ENCODE assay signal across 8 cellular contexts in genomic region chr13:19587635-19588300, GRCh38. TPM values are rescaled to one million over a fixed set of nuclear protein-coding genes. Genes with fewer than 3 reads are reported as not detected.
DNase-seq lines count a peak whose midpoint lies in the region; ATAC-seq, FAIRE-seq and TF ChIP-seq lines count a peak whose summit lies in the region.

No MANE protein-coding gene starts in this region.

- no peaks in the 10 kb centered on the region for H3K9me1 ChIP-seq in keratinocyte (ENCODE audit: control insufficient read depth, extremely low read depth, insufficient read depth, low read length)

- H3K4me3 ChIP-seq in adipocyte (ENCODE audit: low read length) (no peak overlapping the region), keratinocyte (ENCODE audit: control insufficient read depth in 2 of 3, extremely low read depth in 1 of 3, insufficient read depth in 2 of 3, low read depth in 1 of 3, low read length in 3 of 3) (no peak overlapping the region)

- H3K27ac ChIP-seq in keratinocyte (ENCODE audit: control insufficient read depth, insufficient read depth, low read length) = no peak overlapping the region

- H3K4me1 ChIP-seq in adipocyte (ENCODE audit: control insufficient read depth, insufficient read depth, low read length) (no peaks in the 10 kb centered on the region), keratinocyte (ENCODE audit: control insufficient read depth, extremely low read depth, insufficient read depth, low read length) (no peaks in the 10 kb centered on the region)

- H3K9me3 ChIP-seq in adipocyte (ENCODE audit: control insufficient read depth, low read length) = no peaks in the 10 kb centered on the region
- no peaks in the 10 kb centered on the region for H3K9me3 ChIP-seq in keratinocyte (ENCODE audit: control insufficient read depth, low read depth, low read length)

- FAIRE-seq in keratinocyte (lab: Jason Lieb, UNC) = peak; percentile 60

- peak; percentile 80 for ATAC-seq in GM18873 (IDR thresholded peaks at IDR 0.05; ENCODE audit: low FRiP score, unreplicated experiment)
- ATAC-seq in HG03045 (IDR thresholded peaks at IDR 0.05; ENCODE audit: unreplicated experiment) = peak; percentile 63

- no peaks in the 10 kb centered on the region for H3K36me3 ChIP-seq in adipocyte (ENCODE audit: control insufficient read depth, insufficient read depth, low read length, severe bottlenecking)
- H3K36me3 ChIP-seq in keratinocyte (ENCODE audit: control insufficient read depth in 2 of 2, extremely low read depth in 1 of 2, insufficient read depth in 2 of 2, low read length in 2 of 2) = no peaks in the 10 kb centered on the region

- peaks cover 7% of the 10 kb centered on the region for H3K27me3 ChIP-seq in adipocyte (replicated peaks; ENCODE audit: control insufficient read depth, insufficient read depth, low read length)
- H3K27me3 ChIP-seq in keratinocyte (ENCODE audit: control insufficient read depth, extremely low read depth, insufficient read depth, low read length) = no peaks in the 10 kb centered on the region

- no peaks in the 10 kb centered on the region for H4K20me1 ChIP-seq in keratinocyte (ENCODE audit: control insufficient read depth, extremely low read depth, insufficient read depth, low read length)

- peak; percentile 36 for DNase-seq in DMS153 (lab: John Stamatoyannopoulos, UW)
- DNase-seq in NCI-H69 (lab: John Stamatoyannopoulos, UW) = peak; percentile 40
- peak; percentile 58 for DNase-seq in adipocyte (ENCODE audit: low read depth)
- DNase-seq in keratinocyte (ENCODE audit: low read depth, low spot score) = no peak
- no peak for DNase-seq in occipital lobe (lab: John Stamatoyannopoulos, UW)
- DNase-seq in ureter (ENCODE audit: low spot score) = no peak

- H3K79me2 ChIP-seq in keratinocyte (ENCODE audit: control insufficient read depth, insufficient read depth, low read length) = no peaks in the 10 kb centered on the region

- no peak overlapping the region for H2AFZ ChIP-seq in keratinocyte (ENCODE audit: control insufficient read depth, low read length)

- H3K9ac ChIP-seq in adipocyte (ENCODE audit: low read length) (no peak overlapping the region), keratinocyte (ENCODE audit: control insufficient read depth, extremely low read depth, insufficient read depth, low read length) (no peak overlapping the region)

- dilution Hi-C loops in keratinocyte (cut with MboI; ENCODE audit: extremely low pct_ligation_motif_present, low sequenced_read_pairs) = no loop called here

- H3K4me2 ChIP-seq in keratinocyte (ENCODE audit: control insufficient read depth, extremely low read depth, insufficient read depth, low read depth, low read length) = peak overlapping the region; percentile 69

- TF ChIP-seq CTCF in keratinocyte (optimal IDR thresholded peaks at IDR 0.05 in 1 of 3, IDR thresholded peaks at IDR 0.05 in 1 of 3, conservative IDR thresholded peaks at IDR 0.05 in 1 of 3; ENCODE audit: extremely low read depth in 1 of 3, insufficient read depth in 2 of 3, low read length in 3 of 3) = peak; percentile 28 to 49 (median 44)

RNA-seq across cellular contexts. Expression of gene TPTE2, which starts 26.4 kb away (rescaled TPM):
- 0.03 TPM in 1 of 3 replicates, not detected in the others for polyA plus RNA-seq in keratinocyte
- polyA plus RNA-seq in keratinocyte (2011; ENCODE audit: low read depth) = not detected
- polyA plus RNA-seq in keratinocyte (2011; cell fraction: cytosol; rRNA removed) = not detected in 2 replicates
- polyA plus RNA-seq in keratinocyte (2011; cell fraction: nucleus; rRNA removed) = not detected in 2 replicates
- polyA plus RNA-seq in keratinocyte (2012; ENCODE audit: low replicate concordance) = not detected in 2 replicates
- polyA minus RNA-seq in keratinocyte = not detected in 3 replicates
- polyA minus RNA-seq in keratinocyte (2011; cell fraction: cytosol; rRNA and poly(A)+ RNA removed) = not detected
- not detected in 2 replicates for polyA minus RNA-seq in keratinocyte (2011; cell fraction: nucleus; rRNA and poly(A)+ RNA removed)
- total RNA-seq in occipital lobe (0.16 TPM), ureter (0.44 TPM)

RNA-seq across cellular contexts. Expression of gene MPHOSPH8, which starts 45.7 kb away (rescaled TPM):
- polyA plus RNA-seq in keratinocyte = 17.4 to 24.7 TPM (median 20.1 TPM) in 3 replicates
- 61.2 TPM for polyA plus RNA-seq in keratinocyte (2011; ENCODE audit: low read depth)
- 12.4 and 19.4 TPM in 2 replicates for polyA plus RNA-seq in keratinocyte (2011; cell fraction: cytosol; rRNA removed)
- 51.0 and 57.1 TPM in 2 replicates for polyA plus RNA-seq in keratinocyte (2011; cell fraction: nucleus; rRNA removed)
- polyA plus RNA-seq in keratinocyte (2012; ENCODE audit: low replicate concordance) = 24.0 and 27.2 TPM in 2 replicates
- 4.7 to 7.9 TPM (median 4.8 TPM) in 3 replicates for polyA minus RNA-seq in keratinocyte
- 14.0 TPM for polyA minus RNA-seq in keratinocyte (2011; cell fraction: cytosol; rRNA and poly(A)+ RNA removed)
- 8.1 and 13.1 TPM in 2 replicates for polyA minus RNA-seq in keratinocyte (2011; cell fraction: nucleus; rRNA and poly(A)+ RNA removed)
- total RNA-seq in occipital lobe = 31.2 TPM
- 35.6 TPM for total RNA-seq in ureter

Comparison
In these comparisons a context has a peak if more than half of its experiments do, and no peak if none do; other contexts are left out.
1. DNase-seq: peak in DMS153 (single experiment), NCI-H69 (single experiment) and adipocyte (single experiment); none in keratinocyte (single experiment), occipital lobe (single experiment) and ureter (single experiment).